19 cellular contexts compared by ENCODE assay signal in genomic region chr2:209348453-209348852, GRCh38.
A peak's percentile ranks its signal among the peaks of the same experiment; 100 is the strongest.
DNase-seq lines count a peak whose midpoint lies in the region; ATAC-seq and TF ChIP-seq lines count a peak whose summit lies in the region.
"Had no signal": no experiment of that assay in that cellular context is flagged by ENCODE, and none has a peak within 500 bp of the region (broad histone marks: within the 10 kb centered on the region; RNA-seq: fewer than 3 reads in every experiment).

No MANE protein-coding gene starts in this region.

- H3K27ac ChIP-seq in Panc1 (ENCODE audit: low read length) (peak overlapping the region; percentile 63; the same call in 1 of the 2 replicates), thyroid gland (no peak overlapping the region)

- H3K27me3 ChIP-seq in Panc1 (ENCODE audit: control insufficient read depth, insufficient read depth, low read length) (no peaks in the 10 kb centered on the region), thyroid gland (no peaks in the 10 kb centered on the region)
- H3K27me3 ChIP-seq: BE2C had no signal

- no peaks in the 10 kb centered on the region for H3K4me1 Mint-ChIP-seq in activated CD4-positive, alpha-beta T cell treated with anti-CD3 and anti-CD28 coated beads for 36 hours
- H3K4me1 Mint-ChIP-seq: T-helper 17 cell had no signal

- CTCF ChIA-PET in Panc1 (lab: Charles Lee), result no interaction called here
- CTCF ChIA-PET in activated CD4-positive, alpha-beta T cell treated with anti-CD3 and anti-CD28 coated beads for 36 hours (lab: Charles Lee), result no interaction called here

- peaks cover 1% of the 10 kb centered on the region for H3K9me3 Mint-ChIP-seq in activated CD4-positive, alpha-beta T cell treated with anti-CD3 and anti-CD28 coated beads for 36 hours (ENCODE audit: low read depth)
- H3K9me3 Mint-ChIP-seq: CD4-positive, alpha-beta T cell had no signal

- H3K27ac Mint-ChIP-seq in activated CD4-positive, alpha-beta T cell treated with anti-CD3 and anti-CD28 coated beads for 36 hours, result no peak overlapping the region
- H3K27ac Mint-ChIP-seq: CD4-positive, alpha-beta T cell; T-helper 17 cell had no signal

- in situ Hi-C loops in Panc1 (cut with HindIII; ENCODE audit: low pct_unique_long_range_greater_than_20kb, low sequenced_read_pairs), result no loop called here

- WGBS in thyroid gland, 2 donors, result 37 to 47% methylated on average over 5 to 6 of the region's 6 CpGs

- intact Hi-C loops in Panc1 (cut with micrococcal nuclease; ENCODE audit: unreplicated experiment) (no loop called here), thyroid gland (cut with DNase I) (no loop called here)
- intact Hi-C loops in activated CD4-positive, alpha-beta T cell treated with anti-CD3 and anti-CD28 coated beads for 36 hours (cut with DNase I, micrococcal nuclease), result no loop called here

- H3K36me3 Mint-ChIP-seq in activated CD4-positive, alpha-beta T cell treated with anti-CD3 and anti-CD28 coated beads for 36 hours (ENCODE audit: low read depth), result no peaks in the 10 kb centered on the region

- no peak for TF ChIP-seq POLR2A in thyroid gland (IDR thresholded peaks at IDR 0.05)

- H3K4me1 ChIP-seq in Panc1 (ENCODE audit: control insufficient read depth, insufficient read depth, low read length), result peaks cover 6% of the 10 kb centered on the region; the same call in 1 of the 2 replicates
- H3K4me1 ChIP-seq in thyroid gland, result no peaks in the 10 kb centered on the region
- H3K4me1 ChIP-seq: BE2C had no signal

- no peak for TF ChIP-seq CTCF in LNCaP clone FGC (IDR thresholded peaks at IDR 0.05; ENCODE audit: control insufficient read depth, extremely low read depth, insufficient read depth)
- no peak for TF ChIP-seq CTCF in Panc1 (IDR thresholded peaks at IDR 0.05)
- no peak for TF ChIP-seq CTCF in thyroid gland (IDR thresholded peaks at IDR 0.05)

- no peaks in the 10 kb centered on the region for H3K27me3 Mint-ChIP-seq in activated CD4-positive, alpha-beta T cell treated with anti-CD3 and anti-CD28 coated beads for 36 hours
- H3K27me3 Mint-ChIP-seq: CD4-positive, alpha-beta T cell; T-helper 17 cell had no signal

- POLR2A ChIA-PET in Panc1 (lab: Charles Lee), result no interaction called here
- POLR2A ChIA-PET in activated CD4-positive, alpha-beta T cell treated with anti-CD3 and anti-CD28 coated beads for 36 hours (lab: Charles Lee), result no interaction called here

- H3K4me3 Mint-ChIP-seq in activated CD4-positive, alpha-beta T cell treated with anti-CD3 and anti-CD28 coated beads for 36 hours, result no peak overlapping the region
- H3K4me3 Mint-ChIP-seq: CD4-positive, alpha-beta T cell; T-helper 17 cell had no signal

- H3K4me3 ChIP-seq in LNCaP clone FGC (ENCODE audit: low read depth, low read length) (no peak overlapping the region), Panc1 (ENCODE audit: low read depth in 2 of 2, low read length in 2 of 2) (no peak overlapping the region), thyroid gland (replicated peaks in 1 of 3) (no peak overlapping the region)
- H3K4me3 ChIP-seq: GM12878, K562 had no signal

- H3K9me3 ChIP-seq in Panc1 (ENCODE audit: control insufficient read depth, insufficient read depth, low read depth, low read length) (no peaks in the 10 kb centered on the region; the same call in 1 of the 2 replicates), thyroid gland (no peaks in the 10 kb centered on the region)
- H3K9me3 ChIP-seq: BE2C had no signal

- no peak for ATAC-seq in Panc1
- no peak for ATAC-seq in activated CD4-positive, alpha-beta T cell treated with anti-CD3 and anti-CD28 coated beads for 36 hours
- ATAC-seq: GM12878, K562, T-helper 17 cell had no signal

- DNase-seq in DMS79 (lab: John Stamatoyannopoulos, UW) (peak; percentile 31), LNCaP clone FGC (ENCODE audit: low read depth) (peak; percentile 10), Panc1 (ENCODE audit: low read depth, low spot score) (no peak), fibroblast of gingiva (ENCODE audit: low read depth) (peak; percentile 4), cortex of kidney (lab: John Stamatoyannopoulos, UW) (no peak), thyroid gland (no peak), DMS153 (lab: John Stamatoyannopoulos, UW) (no peak)
- no peak for DNase-seq in activated CD4-positive, alpha-beta T cell treated with anti-CD3 and anti-CD28 coated beads for 36 hours
- DNase-seq: BE2C; Calu3; CD4-positive, alpha-beta T cell; DND-41; NCI-H1694 treated with DMSO at 0.1 percent for 48 hours; NCI-H2171; NCI-H510A; SHP77; T-helper 17 cell had no signal

- no peaks in the 10 kb centered on the region for H3K36me3 ChIP-seq in Panc1 (ENCODE audit: control insufficient read depth, insufficient read depth, low read length)
- no peaks in the 10 kb centered on the region for H3K36me3 ChIP-seq in thyroid gland
- H3K36me3 ChIP-seq: BE2C had no signal

- BruUV-seq in Panc1 (replicated peaks; lab: Mats Ljungman, UMichigan), result no TSS peak

Comparison
In these comparisons a context has a peak if more than half of its experiments do, and no peak if none do; other contexts are left out.
1. DNase-seq: peak in DMS79 (single experiment), LNCaP clone FGC (single experiment) and fibroblast of gingiva (single experiment); none in Panc1 (single experiment), cortex of kidney (single experiment), thyroid gland (0 of 2), activated CD4-positive, alpha-beta T cell treated with anti-CD3 and anti-CD28 coated beads for 36 hours (single experiment) and DMS153 (single experiment).